13 cellular contexts compared by ENCODE assay signal in the genomic region with DNA sequence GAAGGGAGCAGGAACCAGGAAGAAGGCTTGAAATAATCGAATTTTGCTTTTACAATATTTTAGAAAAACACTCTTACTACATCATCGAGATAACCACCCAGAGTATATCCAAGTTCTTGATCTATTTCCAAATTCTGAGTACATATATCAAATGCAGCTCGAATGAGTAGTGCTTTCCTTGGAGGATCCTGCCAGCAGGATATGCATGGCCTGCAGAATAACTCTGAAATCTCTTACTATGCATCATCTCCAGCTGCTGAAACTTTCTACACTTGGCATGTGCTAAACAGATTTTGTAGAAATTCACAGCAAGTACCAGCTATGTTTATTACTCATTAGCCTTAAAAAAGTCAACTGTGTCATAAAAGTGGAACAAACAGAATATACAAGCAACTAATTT. TPM values are rescaled to one million over a fixed set of nuclear protein-coding genes. Genes with fewer than 3 reads are reported as not detected.
DNase-seq lines count a peak whose midpoint lies in the region; ATAC-seq and TF ChIP-seq lines count a peak whose summit lies in the region.
"Had no signal": no experiment of that assay in that cellular context is flagged by ENCODE, and none has a peak within 500 bp of the region (broad histone marks: within the 10 kb centered on the region; RNA-seq: fewer than 3 reads in every experiment).

No MANE protein-coding gene starts in this region.

- peaks cover 2% of the 10 kb centered on the region for H3K9me3 Mint-ChIP-seq in chondrocyte (ENCODE audit: low read depth)
- H3K9me3 Mint-ChIP-seq: memory B cell had no signal

- H3K27me3 Mint-ChIP-seq in chondrocyte (ENCODE audit: low read depth) = no peaks in the 10 kb centered on the region
- H3K27me3 Mint-ChIP-seq: activated naive CD8-positive, alpha-beta T cell; memory B cell had no signal

- intact Hi-C loops in mucosa of descending colon (cut with DNase I, micrococcal nuclease) = loop anchor here (5.0 to 10.0 kb wide), 4 partner anchors 219 to 339 kb away; no protein-coding TSS in a partner anchor

- H3K36me3 Mint-ChIP-seq in chondrocyte (ENCODE audit: low read depth) = no peaks in the 10 kb centered on the region
- H3K36me3 Mint-ChIP-seq: activated naive CD8-positive, alpha-beta T cell; memory B cell had no signal

- no peaks in the 10 kb centered on the region for H3K4me1 ChIP-seq in mucosa of descending colon (ENCODE audit: low read depth)

- DNase-seq in AG08395 (ENCODE audit: low spot score) (peak; percentile 49), MG63 (peak; percentile 80), chondrocyte (ENCODE audit: low spot score) (no peak), mucosa of descending colon (no peak), Ammon's horn (ENCODE audit: low spot score) (no peak), DMS79 treated with DMSO at 0.1 percent for 48 hours (lab: John Stamatoyannopoulos, UW) (no peak)
- no peak for DNase-seq in stimulated activated CD4-positive, alpha-beta T cell treated with anti-CD3 and anti-CD28 coated beads, Interleukin-1b, Interleukin-23, amount 100 ng/mL, for 48 hours
- DNase-seq: cortex of kidney, foreskin melanocyte had no signal

- peak overlapping the region; percentile 93 for H3K27ac Mint-ChIP-seq in chondrocyte (ENCODE audit: unreplicated experiment)
- H3K27ac Mint-ChIP-seq: activated naive CD8-positive, alpha-beta T cell; memory B cell had no signal

- peak; percentile 36 for ATAC-seq in mucosa of descending colon
- ATAC-seq in HG03097 (IDR thresholded peaks at IDR 0.05; ENCODE audit: low FRiP score, unreplicated experiment) = no peak

- H3K4me3 Mint-ChIP-seq in chondrocyte (ENCODE audit: unreplicated experiment) = peak overlapping the region; percentile 33
- H3K4me3 Mint-ChIP-seq: activated naive CD8-positive, alpha-beta T cell; memory B cell had no signal

- no peaks in the 10 kb centered on the region for H3K9me3 ChIP-seq in MG63
- no peaks in the 10 kb centered on the region for H3K9me3 ChIP-seq in mucosa of descending colon

- no peaks in the 10 kb centered on the region for H3K27me3 ChIP-seq in MG63

- H3K4me3 ChIP-seq in MG63 (no peak overlapping the region), mucosa of descending colon (no peak overlapping the region)
- H3K4me3 ChIP-seq: PC-9 had no signal

- peaks cover 53% of the 10 kb centered on the region for H3K4me1 Mint-ChIP-seq in chondrocyte (ENCODE audit: low read depth)

- TF ChIP-seq CTCF in chondrocyte (IDR thresholded peaks at IDR 0.05) (no peak), mucosa of descending colon (IDR thresholded peaks at IDR 0.05) (no peak)

- H3K36me3 ChIP-seq in MG63 = no peaks in the 10 kb centered on the region
- no peaks in the 10 kb centered on the region for H3K36me3 ChIP-seq in mucosa of descending colon (ENCODE audit: low read depth)

RNA-seq across cellular contexts. Expression of gene ANK3, which starts 44.0 kb away (rescaled TPM):
- total RNA-seq in MG63 (2014; rRNA removed; shearing (Covaris generic); ENCODE audit: low replicate concordance) = 1.7 TPM in 1 of 2 replicates, not detected in the other
- total RNA-seq in chondrocyte = 35.1 to 138 TPM (median 37.4 TPM) in 3 replicates
- 100 to 1,000 TPM in 1 of 3 donors, 10 to 100 TPM in 2; 67.7 to 145 (median 74.0) TPM for total RNA-seq in mucosa of descending colon

Comparison
In these comparisons a context has a peak if more than half of its experiments do, and no peak if none do; other contexts are left out.
1. DNase-seq: peak in AG08395 (single experiment) and MG63 (single experiment); none in chondrocyte (single experiment), mucosa of descending colon (0 of 3), Ammon's horn (single experiment), DMS79 treated with DMSO at 0.1 percent for 48 hours (single experiment) and stimulated activated CD4-positive, alpha-beta T cell treated with anti-CD3 and anti-CD28 coated beads, Interleukin-1b, Interleukin-23, amount 100 ng/mL, for 48 hours (single experiment).
2. RNA of gene ANK3, which starts 44.0 kb away (total RNA-seq): 67.7 to 145 TPM in mucosa of descending colon and 35.1 to 138 TPM in chondrocyte; 1.7 TPM in MG63; every median in the first group is over 10 times any median in the second.